ENCODE assay signal across 8 cellular contexts in the genomic region with DNA sequence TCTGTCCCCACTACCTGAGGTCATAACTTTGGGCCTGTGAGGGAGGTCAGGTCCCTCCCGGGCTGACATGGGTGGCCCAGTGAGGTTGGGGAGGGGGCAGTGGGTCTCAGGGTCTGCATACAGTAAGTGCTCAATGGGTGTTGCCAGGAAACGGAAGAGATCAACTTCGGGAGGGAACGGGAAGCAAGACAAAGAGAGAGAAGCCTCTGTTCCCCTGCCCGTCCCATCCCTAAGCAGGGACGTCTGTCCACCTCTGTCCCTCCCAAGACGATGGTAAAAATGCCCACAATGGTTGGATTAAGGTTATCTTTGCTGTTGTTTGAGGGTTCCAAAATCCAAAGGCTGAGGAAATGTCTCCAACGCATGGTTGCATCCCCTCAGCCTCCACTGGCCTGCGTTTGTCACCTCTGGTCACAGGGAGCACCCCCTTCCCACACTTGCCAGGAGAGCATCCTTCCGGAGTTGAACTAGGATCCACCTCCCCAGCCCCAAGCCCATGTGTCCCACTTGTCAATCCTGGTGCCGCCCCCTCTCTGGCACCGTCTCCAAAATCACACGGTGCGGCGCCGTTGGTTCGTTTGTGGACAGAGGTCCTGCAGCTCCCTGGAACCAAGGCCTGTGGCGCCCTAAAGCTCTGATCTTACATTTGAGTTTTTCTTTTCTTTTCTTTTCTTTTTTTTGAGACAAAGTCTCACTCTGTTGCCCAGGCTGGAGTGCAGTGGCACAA. TPM values are rescaled to one million over a fixed set of nuclear protein-coding genes. Genes with fewer than 3 reads are reported as not detected.
DNase-seq lines count a peak whose midpoint lies in the region; ATAC-seq and TF ChIP-seq lines count a peak whose summit lies in the region.

No MANE protein-coding gene starts in this region.

- H3K27ac Mint-ChIP-seq in H9 (no peak overlapping the region; a peak in 1 of 7 replicates), T-helper 17 cell (no peak overlapping the region)
- no peak overlapping the region for H3K27ac Mint-ChIP-seq in activated T-helper 2 cell treated with anti-CD3 and anti-CD28 coated beads, Interferon-gamma antibody, Interleukin-2, Interleukin-4, amounts not matched to agents 10 μg/mL and 5 μg/mL and 100 μg/mL, durations not matched to agents 14 hours and 24 hours and 36 hours

- H3K9me3 ChIP-seq in H9 (ENCODE audit: control insufficient read depth, low read depth, low read length) = no peaks in the 10 kb centered on the region
- H3K9me3 ChIP-seq in T-helper 17 cell (ENCODE audit: control insufficient read depth, low read length, poor library complexity, severe bottlenecking) = no peaks in the 10 kb centered on the region
- H3K9me3 ChIP-seq in hepatocyte (ENCODE audit: low read depth) = no peaks in the 10 kb centered on the region

- no peak overlapping the region for H2BK12ac ChIP-seq in H9 (ENCODE audit: insufficient read length, low read depth, low read length)

- no peaks in the 10 kb centered on the region for H3K9me2 ChIP-seq in hepatocyte (replicated peaks; ENCODE audit: insufficient read depth)

- H3K9ac ChIP-seq in H9 (ENCODE audit: extremely low read depth, insufficient read length, low read length) = no peak overlapping the region

- H3K36me3 Mint-ChIP-seq in H9 (ENCODE audit: insufficient read depth in 1 of 3, low read depth in 3 of 3) = peaks cover 7 to 23% (median 11%) of the 10 kb centered on the region in 3 experiments
- no peaks in the 10 kb centered on the region for H3K36me3 Mint-ChIP-seq in T-helper 17 cell (ENCODE audit: low read depth)
- H3K36me3 Mint-ChIP-seq in activated T-helper 2 cell treated with anti-CD3 and anti-CD28 coated beads, Interferon-gamma antibody, Interleukin-2, Interleukin-4, amounts not matched to agents 10 μg/mL and 5 μg/mL and 100 μg/mL, durations not matched to agents 14 hours and 24 hours and 36 hours (ENCODE audit: low read depth) = no peaks in the 10 kb centered on the region

- no peaks in the 10 kb centered on the region for H3K4me1 ChIP-seq in H9 (ENCODE audit: insufficient read depth, low read length)
- H3K4me1 ChIP-seq in hepatocyte (ENCODE audit: insufficient read depth) = peaks cover 7% of the 10 kb centered on the region

- H3K4ac ChIP-seq in H9 (ENCODE audit: low read depth, low read length) = no peak overlapping the region

- WGBS in H9 (ENCODE audit: extremely low coverage, insufficient read length, low lambda C conversion rate) = no CpG with 5 or more reads among the region's 18 CpGs
- 72% methylated on average over 18 of the region's 18 CpGs for WGBS in hepatocyte (ENCODE audit: low lambda C conversion rate, missing lambda C conversion rate)

- no peak overlapping the region for H4K5ac ChIP-seq in H9 (ENCODE audit: insufficient read length, low read depth, low read length)

- H4K8ac ChIP-seq in H9 (replicated peaks; ENCODE audit: insufficient read length, low read depth, low read length) = no peak overlapping the region

- ATAC-seq in T-helper 17 cell (no peak), HG02840 (IDR thresholded peaks at IDR 0.05; ENCODE audit: low FRiP score, unreplicated experiment) (no peak)

- H3K4me2 ChIP-seq in H9 (ENCODE audit: insufficient read depth, insufficient read length, low read length) = peak overlapping the region; percentile 35
- peak overlapping the region; percentile 63 for H3K4me2 ChIP-seq in hepatocyte

- H3K36me3 ChIP-seq in hepatocyte (replicated peaks; ENCODE audit: insufficient read depth, low read depth) = no peaks in the 10 kb centered on the region

- H2AFZ ChIP-seq in H9 (ENCODE audit: low read length) = no peak overlapping the region
- no peak overlapping the region for H2AFZ ChIP-seq in hepatocyte

- H3K79me1 ChIP-seq in H9 (ENCODE audit: insufficient read depth, low read depth, low read length, poor library complexity, severe bottlenecking) = no peaks in the 10 kb centered on the region

- H3K27me3 ChIP-seq in H9 (ENCODE audit: insufficient read depth, low read length) (no peaks in the 10 kb centered on the region), hepatocyte (no peaks in the 10 kb centered on the region)

- H3K79me2 ChIP-seq in H9 (ENCODE audit: insufficient read depth, low read length) (no peaks in the 10 kb centered on the region), hepatocyte (peaks cover 17% of the 10 kb centered on the region)

- H2BK15ac ChIP-seq in H9 (ENCODE audit: low read depth, low read length) = no peak overlapping the region

- no peak overlapping the region for H2BK120ac ChIP-seq in H9 (ENCODE audit: low read depth, low read length, poor library complexity, severe bottlenecking)

- intact Hi-C loops in activated T-helper 2 cell treated with anti-CD3 and anti-CD28 coated beads, Interferon-gamma antibody, Interleukin-2, Interleukin-4, amounts not matched to agents 10 μg/mL and 5 μg/mL and 100 μg/mL, durations not matched to agents 14 hours and 24 hours and 36 hours (cut with micrococcal nuclease) = loop anchor here (2.0 kb wide), 1 partner anchor 23 kb away; a partner anchor contains a TSS

- no peak overlapping the region for H3K18ac ChIP-seq in H9 (ENCODE audit: insufficient read length, low read depth, low read length)

- H3K4me3 ChIP-seq in hepatocyte = no peak overlapping the region
- peak overlapping the region; percentile 29 for H3K4me3 ChIP-seq in skeletal muscle cell (ENCODE audit: low read depth, low read length)

- H3K4me1 Mint-ChIP-seq in H9 = peaks cover 11 to 29% of the 10 kb centered on the region in 2 experiments
- H3K4me1 Mint-ChIP-seq in T-helper 17 cell = peaks cover 16% of the 10 kb centered on the region
- peaks cover 2% of the 10 kb centered on the region for H3K4me1 Mint-ChIP-seq in activated T-helper 2 cell treated with anti-CD3 and anti-CD28 coated beads, Interferon-gamma antibody, Interleukin-2, Interleukin-4, amounts not matched to agents 10 μg/mL and 5 μg/mL and 100 μg/mL, durations not matched to agents 14 hours and 24 hours and 36 hours (ENCODE audit: low read depth)

- H3K23me2 ChIP-seq in H9 (ENCODE audit: insufficient read length, low read depth, low read length, poor library complexity, severe bottlenecking) = peaks cover 7% of the 10 kb centered on the region

- H3K9me3 Mint-ChIP-seq in H9 = no peaks in the 10 kb centered on the region; a peak in 1 of 5 replicates
- no peaks in the 10 kb centered on the region for H3K9me3 Mint-ChIP-seq in activated T-helper 2 cell treated with anti-CD3 and anti-CD28 coated beads, Interferon-gamma antibody, Interleukin-2, Interleukin-4, amounts not matched to agents 10 μg/mL and 5 μg/mL and 100 μg/mL, durations not matched to agents 14 hours and 24 hours and 36 hours

- H3K23ac ChIP-seq in H9 (ENCODE audit: insufficient read length, low read depth, low read length) = no peak overlapping the region

- no peak overlapping the region for H2BK5ac ChIP-seq in H9 (ENCODE audit: insufficient read length, low read length)

- no peak overlapping the region for H4K91ac ChIP-seq in H9 (ENCODE audit: insufficient read length, low read depth, low read length)

- H3K4me3 Mint-ChIP-seq in H9 = peak overlapping the region; percentile 45 to 71
- H3K4me3 Mint-ChIP-seq in T-helper 17 cell = peak overlapping the region; percentile 79
- no peak overlapping the region for H3K4me3 Mint-ChIP-seq in activated T-helper 2 cell treated with anti-CD3 and anti-CD28 coated beads, Interferon-gamma antibody, Interleukin-2, Interleukin-4, amounts not matched to agents 10 μg/mL and 5 μg/mL and 100 μg/mL, durations not matched to agents 14 hours and 24 hours and 36 hours (ENCODE audit: low read depth)

- H3K27ac ChIP-seq in H9 (ENCODE audit: insufficient read length, low read depth, low read length) = no peak overlapping the region
- H3K27ac ChIP-seq in hepatocyte = no peak overlapping the region

- H3K14ac ChIP-seq in H9 (ENCODE audit: insufficient read depth, low read length) = no peak overlapping the region

- no peak overlapping the region for H2BK20ac ChIP-seq in H9 (ENCODE audit: low read depth, low read length, poor library complexity, severe bottlenecking)

- no peak overlapping the region for H3T11ph ChIP-seq in H9 (ENCODE audit: low read length)

- H4K20me1 ChIP-seq in H9 (ENCODE audit: control insufficient read depth, insufficient read depth, insufficient read length) (no peaks in the 10 kb centered on the region), hepatocyte (ENCODE audit: insufficient read depth, poor library complexity, severe bottlenecking) (peaks cover 8% of the 10 kb centered on the region)

- no peak overlapping the region for H2AK5ac ChIP-seq in H9 (ENCODE audit: insufficient read length, low read length)

- DNase-seq in H9 = peak; percentile 55
- DNase-seq in T-helper 17 cell = no peak
- DNase-seq in hepatocyte (ENCODE audit: low spot score) = no peak
- no peak for DNase-seq in skeletal muscle cell (ENCODE audit: low read depth)
- no peak for DNase-seq in activated CD8-positive, alpha-beta memory T cell treated with anti-CD3 and anti-CD28 coated beads, Interleukin-2, amount 50 U/mL, for 4 hours
- DNase-seq in activated T-helper 2 cell treated with anti-CD3 and anti-CD28 coated beads, Interferon-gamma antibody, Interleukin-2, Interleukin-4, amounts not matched to agents 10 μg/mL and 5 μg/mL and 100 μg/mL, durations not matched to agents 14 hours and 24 hours and 36 hours (ENCODE audit: low spot score) = no peak
- DNase-seq in DMS 273 treated with DMSO at 0.1 percent for 48 hours (lab: John Stamatoyannopoulos, UW) = no peak

- no peak for TF ChIP-seq CTCF in H9 (conservative IDR thresholded peaks at IDR 0.05)
- no peak for TF ChIP-seq CTCF in hepatocyte (IDR thresholded peaks at IDR 0.05; ENCODE audit: poor library complexity)

- H3K27me3 Mint-ChIP-seq in H9 (ENCODE audit: low read depth) = peaks cover 51% of the 10 kb centered on the region
- peaks cover 25% of the 10 kb centered on the region for H3K27me3 Mint-ChIP-seq in T-helper 17 cell
- H3K27me3 Mint-ChIP-seq in activated T-helper 2 cell treated with anti-CD3 and anti-CD28 coated beads, Interferon-gamma antibody, Interleukin-2, Interleukin-4, amounts not matched to agents 10 μg/mL and 5 μg/mL and 100 μg/mL, durations not matched to agents 14 hours and 24 hours and 36 hours (ENCODE audit: low read depth) = peaks cover 33% of the 10 kb centered on the region

- no peak overlapping the region for H3K56ac ChIP-seq in H9 (ENCODE audit: insufficient read length, low read depth, low read length)

RNA-seq across cellular contexts. Expression of a gene that starts 0.8 kb away (rescaled TPM):
- total RNA-seq in H9 (2021) (19.6 and 20.2 TPM in 2 replicates), T-helper 17 cell (1 to 10 TPM; 3.3 to 4.7 TPM), hepatocyte (28.9 and 44.0 TPM in 2 replicates)
- 41.4 and 53.4 TPM in 2 replicates for polyA plus RNA-seq in hepatocyte
- 3.6 and 4.4 TPM in 2 replicates for total RNA-seq in activated T-helper 2 cell treated with anti-CD3 and anti-CD28 coated beads, Interferon-gamma antibody, Interleukin-2, Interleukin-4, amounts not matched to agents 10 μg/mL and 5 μg/mL and 100 μg/mL, durations not matched to agents 14 hours and 24 hours and 36 hours

RNA-seq across cellular contexts. Expression of a gene that starts 22.3 kb away (rescaled TPM):
- total RNA-seq in H9 (2021) (52.3 and 52.4 TPM in 2 replicates), T-helper 17 cell (10 to 100 TPM; 45.2 to 49.1 TPM), hepatocyte (45.8 and 46.0 TPM in 2 replicates)
- polyA plus RNA-seq in hepatocyte = 57.8 and 61.3 TPM in 2 replicates
- 75.2 and 77.5 TPM in 2 replicates for total RNA-seq in activated T-helper 2 cell treated with anti-CD3 and anti-CD28 coated beads, Interferon-gamma antibody, Interleukin-2, Interleukin-4, amounts not matched to agents 10 μg/mL and 5 μg/mL and 100 μg/mL, durations not matched to agents 14 hours and 24 hours and 36 hours

RNA-seq across cellular contexts. Expression of a gene that starts 22.6 kb away (rescaled TPM):
- 185 and 198 TPM in 2 replicates for total RNA-seq in H9 (2021)
- total RNA-seq in T-helper 17 cell = 100 to 1,000 TPM; 166 to 185 TPM
- total RNA-seq in hepatocyte = 222 and 228 TPM in 2 replicates
- 397 and 413 TPM in 2 replicates for polyA plus RNA-seq in hepatocyte
- total RNA-seq in activated T-helper 2 cell treated with anti-CD3 and anti-CD28 coated beads, Interferon-gamma antibody, Interleukin-2, Interleukin-4, amounts not matched to agents 10 μg/mL and 5 μg/mL and 100 μg/mL, durations not matched to agents 14 hours and 24 hours and 36 hours = 231 and 240 TPM in 2 replicates

RNA-seq across cellular contexts. Expression of a gene that starts 45.8 kb away (rescaled TPM):
- 19.3 and 20.3 TPM in 2 replicates for total RNA-seq in H9 (2021)
- total RNA-seq in T-helper 17 cell = not detected
- 3.0 and 5.3 TPM in 2 replicates for total RNA-seq in hepatocyte
- polyA plus RNA-seq in hepatocyte = 4.9 and 5.7 TPM in 2 replicates
- total RNA-seq in activated T-helper 2 cell treated with anti-CD3 and anti-CD28 coated beads, Interferon-gamma antibody, Interleukin-2, Interleukin-4, amounts not matched to agents 10 μg/mL and 5 μg/mL and 100 μg/mL, durations not matched to agents 14 hours and 24 hours and 36 hours = 0.09 and 0.18 TPM in 2 replicates
